Comparison of ENCODE assay signal across 8 cellular contexts in the genomic region with DNA sequence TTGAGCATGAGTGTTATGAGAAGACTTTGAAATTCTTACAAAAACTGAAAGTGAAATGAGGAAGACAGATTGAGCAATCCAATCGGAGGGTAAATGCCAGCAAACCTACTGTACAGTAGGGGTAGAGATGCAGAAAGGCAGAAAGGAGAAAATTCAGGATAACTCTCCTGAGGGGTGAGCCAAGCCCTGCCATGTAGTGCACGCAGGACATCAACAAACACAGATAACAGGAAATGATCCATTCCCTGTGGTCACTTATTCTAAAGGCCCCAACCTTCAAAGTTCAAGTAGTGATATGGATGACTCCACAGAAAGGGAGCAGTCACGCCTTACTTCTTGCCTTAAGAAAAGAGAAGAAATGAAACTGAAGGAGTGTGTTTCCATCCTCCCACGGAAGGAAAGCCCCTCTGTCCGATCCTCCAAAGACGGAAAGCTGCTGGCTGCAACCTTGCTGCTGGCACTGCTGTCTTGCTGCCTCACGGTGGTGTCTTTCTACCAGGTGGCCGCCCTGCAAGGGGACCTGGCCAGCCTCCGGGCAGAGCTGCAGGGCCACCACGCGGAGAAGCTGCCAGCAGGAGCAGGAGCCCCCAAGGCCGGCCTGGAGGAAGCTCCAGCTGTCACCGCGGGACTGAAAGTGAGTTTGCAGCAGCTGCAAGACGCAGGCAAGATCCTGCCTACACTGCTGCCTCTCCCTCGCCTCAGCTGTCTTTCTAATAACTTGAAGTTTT.
DNase-seq lines count a peak whose midpoint lies in the region; ATAC-seq lines count a peak whose summit lies in the region.

A gene with protein sequence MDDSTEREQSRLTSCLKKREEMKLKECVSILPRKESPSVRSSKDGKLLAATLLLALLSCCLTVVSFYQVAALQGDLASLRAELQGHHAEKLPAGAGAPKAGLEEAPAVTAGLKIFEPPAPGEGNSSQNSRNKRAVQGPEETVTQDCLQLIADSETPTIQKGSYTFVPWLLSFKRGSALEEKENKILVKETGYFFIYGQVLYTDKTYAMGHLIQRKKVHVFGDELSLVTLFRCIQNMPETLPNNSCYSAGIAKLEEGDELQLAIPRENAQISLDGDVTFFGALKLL (plus strand): TSS at position 118 of the 728 bp plus-strand sequence. CDS start 178 bp downstream, at position 296.

- ATAC-seq in GM19324 (IDR thresholded peaks at IDR 0.05; ENCODE audit: low FRiP score, unreplicated experiment) = peak; percentile 88
- peak; percentile 77 for ATAC-seq in HG03432 (IDR thresholded peaks at IDR 0.05; ENCODE audit: unreplicated experiment)

- DNase-seq in astrocyte of the hippocampus (ENCODE audit: low read depth, low spot score) = peak; percentile 11
- DNase-seq in iris pigment epithelial cell (ENCODE audit: low read depth) = peak; percentile 63
- peak; percentile 58 for DNase-seq in stimulated activated CD4-positive, alpha-beta T cell treated with anti-CD3 and anti-CD28 coated beads, Interleukin-15, amount 100 ng/mL, for 24 hours
- DNase-seq in NCI-H1930 (lab: John Stamatoyannopoulos, UW) = no peak

- no peaks in the 10 kb centered on the region for H3K36me3 ChIP-seq in BLaER1

- peaks cover 44% of the 10 kb centered on the region for H3K4me1 Mint-ChIP-seq in T-helper 1 cell treated with Interleukin-12 subunit alpha and Interleukin-12 subunit beta and Interleukin-4 antibody, amounts not matched to agents 30 μg/mL and 1 μg/mL, for 36 hours (ENCODE audit: low read depth)

- H4K20me1 ChIP-seq in BLaER1 = no peaks in the 10 kb centered on the region

- no peaks in the 10 kb centered on the region for H3K27me3 ChIP-seq in BLaER1

- H3K4me3 Mint-ChIP-seq in T-helper 1 cell treated with Interleukin-12 subunit alpha and Interleukin-12 subunit beta and Interleukin-4 antibody, amounts not matched to agents 30 μg/mL and 1 μg/mL, for 36 hours = peak within 1 kb of the TSS; percentile 87

- H3K4me1 ChIP-seq in BLaER1 = peaks cover 32% of the 10 kb centered on the region

- H3K27ac Mint-ChIP-seq in T-helper 1 cell treated with Interleukin-12 subunit alpha and Interleukin-12 subunit beta and Interleukin-4 antibody, amounts not matched to agents 30 μg/mL and 1 μg/mL, for 36 hours = peak within 1 kb of the TSS; percentile 92

- peak within 1 kb of the TSS; percentile 54 for H3K4me3 ChIP-seq in BLaER1

- no peak within 1 kb of the TSS; the same call in 1 of the 2 replicates for H3K27ac ChIP-seq in BLaER1

- no peaks in the 10 kb centered on the region for H3K9me3 ChIP-seq in BLaER1

- peaks cover 5% of the 10 kb centered on the region for H3K36me3 Mint-ChIP-seq in T-helper 1 cell treated with Interleukin-12 subunit alpha and Interleukin-12 subunit beta and Interleukin-4 antibody, amounts not matched to agents 30 μg/mL and 1 μg/mL, for 36 hours (ENCODE audit: low read depth)

- H3K9me3 Mint-ChIP-seq in T-helper 1 cell treated with Interleukin-12 subunit alpha and Interleukin-12 subunit beta and Interleukin-4 antibody, amounts not matched to agents 30 μg/mL and 1 μg/mL, for 36 hours = no peaks in the 10 kb centered on the region

- H3K9ac ChIP-seq in BLaER1 = peak within 1 kb of the TSS; percentile 46; the same call in 1 of the 2 replicates

- peak within 1 kb of the TSS; percentile 84 for H3K4me2 ChIP-seq in BLaER1

- no peaks in the 10 kb centered on the region for H3K27me3 Mint-ChIP-seq in T-helper 1 cell treated with Interleukin-12 subunit alpha and Interleukin-12 subunit beta and Interleukin-4 antibody, amounts not matched to agents 30 μg/mL and 1 μg/mL, for 36 hours (ENCODE audit: low read depth)

Comparison
In these comparisons a context has a peak if more than half of its experiments do, and no peak if none do; other contexts are left out.
1. DNase-seq: peak in astrocyte of the hippocampus (single experiment), iris pigment epithelial cell (single experiment) and stimulated activated CD4-positive, alpha-beta T cell treated with anti-CD3 and anti-CD28 coated beads, Interleukin-15, amount 100 ng/mL, for 24 hours (single experiment); none in NCI-H1930 (0 of 2).